Comparison of ENCODE assay signal across 12 cellular contexts in the genomic region with DNA sequence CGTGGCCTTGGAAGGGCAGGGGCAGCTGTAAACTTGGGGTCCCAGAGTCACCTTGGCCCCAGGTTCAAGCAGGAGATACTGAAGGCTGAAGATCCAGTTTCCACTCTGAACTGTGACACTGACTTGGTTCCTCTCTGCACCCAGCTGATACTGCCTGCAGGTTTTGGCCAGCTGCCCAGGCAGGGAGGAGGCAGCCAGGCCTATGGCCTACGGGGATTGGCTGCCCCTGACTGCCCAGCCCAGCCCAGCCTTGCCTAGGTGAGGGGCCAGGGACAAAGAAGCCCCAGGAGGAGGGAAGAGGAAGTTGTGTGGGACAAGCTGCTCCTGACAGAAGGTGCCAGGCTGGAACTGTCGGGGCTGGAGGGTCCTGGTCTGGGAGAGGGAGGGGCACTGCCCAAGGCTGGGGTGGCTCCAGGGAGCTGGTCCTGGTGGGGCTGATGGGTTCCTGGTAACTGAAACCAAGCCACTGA. TPM values are rescaled to one million over a fixed set of nuclear protein-coding genes. Genes with fewer than 3 reads are reported as not detected.
DNase-seq lines count a peak whose midpoint lies in the region; ATAC-seq, FAIRE-seq and TF ChIP-seq lines count a peak whose summit lies in the region.
"Had no signal": no experiment of that assay in that cellular context is flagged by ENCODE, and none has a peak within 500 bp of the region (broad histone marks: within the 10 kb centered on the region; RNA-seq: fewer than 3 reads in every experiment).

No MANE protein-coding gene starts in this region.

- TF ChIP-seq POLR2A in NB4 (IDR thresholded peaks at IDR 0.05; ENCODE audit: extremely low read depth, insufficient read length), result no peak
- TF ChIP-seq POLR2A in HepG2 (IDR thresholded peaks at IDR 0.05; ENCODE audit: insufficient read depth in 1 of 2, low read depth in 2 of 2, low read length in 2 of 2), result no peak

- H3K4me1 Mint-ChIP-seq in T-helper 2 cell treated with Interferon-gamma antibody and Interleukin-4, amounts not matched to agents 5 μg/mL and 100 μg/mL, for 36 hours (ENCODE audit: low read depth), result no peaks in the 10 kb centered on the region

- H3K9ac ChIP-seq in HepG2 (ENCODE audit: insufficient read depth, low read depth, low read length), result no peak overlapping the region

- BruUV-seq in HepG2 (replicated peaks; lab: Mats Ljungman, UMichigan), result no TSS peak

- peak overlapping the region; percentile 67 for H3K4me2 ChIP-seq in HepG2 (ENCODE audit: low read depth, low read length)

- H3K79me2 ChIP-seq in HepG2 (ENCODE audit: insufficient read depth, low read length), result no peaks in the 10 kb centered on the region

- in situ Hi-C loops in HepG2 (cut with HindIII; ENCODE audit: extremely low pct_ligation_motif_present, low pct_unique_long_range_greater_than_20kb), result loop anchor here (25.0 kb wide), 1 partner anchor 476 kb away; the partner anchor contains the start of gene OR1I1

- H4K20me1 ChIP-seq in HepG2 (ENCODE audit: insufficient read depth, low read length), result no peaks in the 10 kb centered on the region

- H3K9me3 Mint-ChIP-seq in T-helper 2 cell treated with Interferon-gamma antibody and Interleukin-4, amounts not matched to agents 5 μg/mL and 100 μg/mL, for 36 hours, result no peaks in the 10 kb centered on the region
- H3K9me3 Mint-ChIP-seq: natural killer cell treated with Interleukin-12 subunit alpha and Interleukin-12 subunit beta and Interleukin-15 and Interleukin-18, amount 100 ng/mL, for 72 hours had no signal

- H3K4me3 ChIP-seq in NB4 (ENCODE audit: low read depth, low read length) (no peak overlapping the region), HepG2 (replicated peaks in 1 of 3; ENCODE audit: insufficient read depth in 1 of 3, low read depth in 2 of 3, low read length in 3 of 3) (peak overlapping the region in 1 of 3 experiments; percentile 53; a peak in 2 of 6 replicates)
- H3K4me3 ChIP-seq: gastroesophageal sphincter, vagina had no signal

- no peaks in the 10 kb centered on the region for H3K36me3 Mint-ChIP-seq in T-helper 2 cell treated with Interferon-gamma antibody and Interleukin-4, amounts not matched to agents 5 μg/mL and 100 μg/mL, for 36 hours (ENCODE audit: low read depth)
- H3K36me3 Mint-ChIP-seq: natural killer cell treated with Interleukin-12 subunit alpha and Interleukin-12 subunit beta and Interleukin-15 and Interleukin-18, amount 100 ng/mL, for 72 hours had no signal

- H3K27me3 ChIP-seq in HepG2 (ENCODE audit: control insufficient read depth in 1 of 2, insufficient read depth in 2 of 2, low read length in 2 of 2), result no peaks in the 10 kb centered on the region
- H3K27me3 ChIP-seq: brain microvascular endothelial cell had no signal

- DNase-seq in DMS79 (lab: John Stamatoyannopoulos, UW), result peak; percentile 86
- peak; percentile 22 for DNase-seq in NB4 (ENCODE audit: low read depth)
- DNase-seq in HepG2 (ENCODE audit: low spot score), result peak; percentile 68
- no peak for DNase-seq in T-helper 2 cell treated with Interferon-gamma antibody and Interleukin-4, amounts not matched to agents 5 μg/mL and 100 μg/mL, for 36 hours (ENCODE audit: low spot score)
- no peak for DNase-seq in iPS-NIHi7 (ENCODE audit: extremely low spot score)
- no peak for DNase-seq in RKO (ENCODE audit: low spot score)
- DNase-seq: brain microvascular endothelial cell had no signal

- WGBS in HepG2 (ENCODE audit: low lambda C conversion rate), result 0% methylated on average over 2 of the region's 3 CpGs

- POLR2A ChIA-PET in HepG2 (lab: Yijun Ruan, JAX), result interaction anchor here (1.4 kb wide), 1 partner anchor 145 kb away, joined by 3 read pairs; the partner anchor contains the start of gene AKAP8L

- H3K36me3 ChIP-seq in HepG2 (replicated peaks in 1 of 2; ENCODE audit: control insufficient read depth in 1 of 2, insufficient read depth in 2 of 2, low read length in 2 of 2), result no peaks in the 10 kb centered on the region
- H3K36me3 ChIP-seq: brain microvascular endothelial cell, gastroesophageal sphincter, vagina had no signal

- TF ChIP-seq EP300 in HepG2 (IDR thresholded peaks at IDR 0.05; ENCODE audit: low read depth in 2 of 2, low read length in 2 of 2) (no peak), HepG2 (CRISPR knock-in tag; IDR thresholded peaks at IDR 0.05; ENCODE audit: borderline replicate concordance) (no peak)

- intact Hi-C loops in HepG2 (cut with micrococcal nuclease; ENCODE audit: unreplicated experiment), result no loop called here

- H3K4me3 Mint-ChIP-seq in T-helper 2 cell treated with Interferon-gamma antibody and Interleukin-4, amounts not matched to agents 5 μg/mL and 100 μg/mL, for 36 hours, result no peak overlapping the region
- H3K4me3 Mint-ChIP-seq: natural killer cell treated with Interleukin-12 subunit alpha and Interleukin-12 subunit beta and Interleukin-15 and Interleukin-18, amount 100 ng/mL, for 72 hours had no signal

- ATAC-seq in SK-N-SH treated with all-trans-retinoic acid at 6 μM for 48 hours (peak; percentile 63), HepG2 (peak; percentile 95), HG03342 (IDR thresholded peaks at IDR 0.05; ENCODE audit: unreplicated experiment) (no peak)
- ATAC-seq: gastroesophageal sphincter; natural killer cell treated with Interleukin-12 subunit alpha and Interleukin-12 subunit beta and Interleukin-15 and Interleukin-18, amount 100 ng/mL, for 72 hours had no signal

- no peak for TF ChIP-seq RAD21 in HepG2 (CRISPR knock-in tag; IDR thresholded peaks at IDR 0.05)

- H3K27me3 Mint-ChIP-seq in T-helper 2 cell treated with Interferon-gamma antibody and Interleukin-4, amounts not matched to agents 5 μg/mL and 100 μg/mL, for 36 hours (ENCODE audit: low read depth), result peaks cover 8% of the 10 kb centered on the region

- peak; percentile 71 for FAIRE-seq in HepG2 (lab: Jason Lieb, UNC)

- peaks cover 35% of the 10 kb centered on the region for H3K4me1 ChIP-seq in HepG2 (ENCODE audit: insufficient read depth, low read length)

- TF ChIP-seq CTCF in NB4 (IDR thresholded peaks at IDR 0.05; ENCODE audit: low read depth, low read length) (no peak), HepG2 (CRISPR knock-in tag; IDR thresholded peaks at IDR 0.05) (peak; percentile 5; the same call in 1 of the 2 replicates)

- no peaks in the 10 kb centered on the region for H3K9me3 ChIP-seq in HepG2 (ENCODE audit: low read length)
- H3K9me3 ChIP-seq: gastroesophageal sphincter, vagina had no signal

- H2AFZ ChIP-seq in HepG2 (ENCODE audit: low read length), result no peak overlapping the region

- H3K27ac ChIP-seq in HepG2 (ENCODE audit: extremely low read length, insufficient read depth, low read length), result peak overlapping the region; percentile 49
- H3K27ac ChIP-seq: brain microvascular endothelial cell, gastroesophageal sphincter, vagina had no signal

- CTCF ChIA-PET in HepG2 (lab: Yijun Ruan, JAX; ENCODE audit: low intra/inter-chr PET ratio, low total read pairs), result no interaction called here

- no peak overlapping the region for H3K27ac Mint-ChIP-seq in T-helper 2 cell treated with Interferon-gamma antibody and Interleukin-4, amounts not matched to agents 5 μg/mL and 100 μg/mL, for 36 hours
- H3K27ac Mint-ChIP-seq: natural killer cell treated with Interleukin-12 subunit alpha and Interleukin-12 subunit beta and Interleukin-15 and Interleukin-18, amount 100 ng/mL, for 72 hours had no signal

RNA-seq across cellular contexts. Expression of gene CYP4F8, which starts 51.7 kb away (rescaled TPM):
- not detected in 2 replicates for total RNA-seq in HepG2 (2016; rRNA removed; fragmentation: Illumina TruSeq; extraction: Trizol)
- not detected in 2 replicates for total RNA-seq in HepG2 (2016; cell fraction: cytosol; rRNA removed; fragmentation: Illumina TruSeq; extraction: Trizol; ENCODE audit: low read depth)
- not detected in 2 replicates for total RNA-seq in HepG2 (2016; cell fraction: insoluble cytoplasmic fraction; rRNA removed; fragmentation: Illumina TruSeq; extraction: Trizol)
- not detected in 2 replicates for total RNA-seq in HepG2 (2016; cell fraction: membrane; rRNA removed; fragmentation: Illumina TruSeq; extraction: Trizol)
- total RNA-seq in HepG2 (2016; cell fraction: nucleus; rRNA removed; fragmentation: Illumina TruSeq; extraction: Trizol), result not detected in 2 replicates
- not detected in 2 replicates for polyA plus RNA-seq in HepG2 (2011; rRNA removed)
- polyA plus RNA-seq in HepG2 (2011; cell fraction: cytosol; rRNA removed), result not detected in 2 replicates
- not detected in 2 replicates for polyA plus RNA-seq in HepG2 (2011; cell fraction: nucleus; rRNA removed)
- not detected in 2 replicates for polyA plus RNA-seq in HepG2 (2012)
- polyA plus RNA-seq in HepG2 (2016; cell fraction: cytosol; fragmentation: Illumina TruSeq; extraction: Trizol; ENCODE audit: low read depth), result not detected in 2 replicates
- polyA plus RNA-seq in HepG2 (2016; cell fraction: insoluble cytoplasmic fraction; fragmentation: Illumina TruSeq; extraction: Trizol; ENCODE audit: low read depth), result not detected in 2 replicates
- not detected in 2 replicates for polyA plus RNA-seq in HepG2 (2016; cell fraction: membrane; fragmentation: Illumina TruSeq; extraction: Trizol; ENCODE audit: low read depth)
- not detected in 2 replicates for polyA plus RNA-seq in HepG2 (2016; cell fraction: nucleus; fragmentation: Illumina TruSeq; extraction: Trizol; ENCODE audit: insufficient read depth, low read depth)
- not detected in 2 replicates for polyA minus RNA-seq in HepG2 (2011; rRNA and poly(A)+ RNA removed; ENCODE audit: low replicate concordance)
- polyA minus RNA-seq in HepG2 (2011; cell fraction: cytosol; rRNA and poly(A)+ RNA removed), result not detected in 2 replicates
- not detected in 2 replicates for polyA minus RNA-seq in HepG2 (2011; cell fraction: nucleus; rRNA and poly(A)+ RNA removed)
- total RNA-seq: gastroesophageal sphincter; natural killer cell treated with Interleukin-12 subunit alpha and Interleukin-12 subunit beta and Interleukin-15 and Interleukin-18, amount 100 ng/mL, for 72 hours had no signal

RNA-seq across cellular contexts. Expression of gene CYP4F22, which starts 55.0 kb away (rescaled TPM):
- total RNA-seq in HepG2 (2016; rRNA removed; fragmentation: Illumina TruSeq; extraction: Trizol), result not detected in 2 replicates
- not detected in 2 replicates for total RNA-seq in HepG2 (2016; cell fraction: cytosol; rRNA removed; fragmentation: Illumina TruSeq; extraction: Trizol; ENCODE audit: low read depth)
- total RNA-seq in HepG2 (2016; cell fraction: insoluble cytoplasmic fraction; rRNA removed; fragmentation: Illumina TruSeq; extraction: Trizol), result not detected in 2 replicates
- total RNA-seq in HepG2 (2016; cell fraction: membrane; rRNA removed; fragmentation: Illumina TruSeq; extraction: Trizol), result not detected in 2 replicates
- total RNA-seq in HepG2 (2016; cell fraction: nucleus; rRNA removed; fragmentation: Illumina TruSeq; extraction: Trizol), result not detected in 2 replicates
- 0.05 and 0.09 TPM in 2 replicates for polyA plus RNA-seq in HepG2 (2011; rRNA removed)
- 0.04 TPM in 1 of 2 replicates, not detected in the other for polyA plus RNA-seq in HepG2 (2011; cell fraction: cytosol; rRNA removed)
- 0.06 and 0.07 TPM in 2 replicates for polyA plus RNA-seq in HepG2 (2011; cell fraction: nucleus; rRNA removed)
- polyA plus RNA-seq in HepG2 (2012), result 0.08 and 0.13 TPM in 2 replicates
- polyA plus RNA-seq in HepG2 (2016; cell fraction: cytosol; fragmentation: Illumina TruSeq; extraction: Trizol; ENCODE audit: low read depth), result not detected in 2 replicates
- polyA plus RNA-seq in HepG2 (2016; cell fraction: insoluble cytoplasmic fraction; fragmentation: Illumina TruSeq; extraction: Trizol; ENCODE audit: low read depth), result not detected in 2 replicates
- polyA plus RNA-seq in HepG2 (2016; cell fraction: membrane; fragmentation: Illumina TruSeq; extraction: Trizol; ENCODE audit: low read depth), result not detected in 2 replicates
- not detected in 2 replicates for polyA plus RNA-seq in HepG2 (2016; cell fraction: nucleus; fragmentation: Illumina TruSeq; extraction: Trizol; ENCODE audit: insufficient read depth, low read depth)
- not detected in 2 replicates for polyA minus RNA-seq in HepG2 (2011; rRNA and poly(A)+ RNA removed; ENCODE audit: low replicate concordance)
- polyA minus RNA-seq in HepG2 (2011; cell fraction: cytosol; rRNA and poly(A)+ RNA removed), result not detected in 2 replicates
- polyA minus RNA-seq in HepG2 (2011; cell fraction: nucleus; rRNA and poly(A)+ RNA removed), result not detected in 2 replicates

Comparison
In these comparisons a context has a peak if more than half of its experiments do, and no peak if none do; other contexts are left out.
1. DNase-seq: peak in DMS79 (single experiment), NB4 (single experiment) and HepG2 (single experiment); none in T-helper 2 cell treated with Interferon-gamma antibody and Interleukin-4, amounts not matched to agents 5 μg/mL and 100 μg/mL, for 36 hours (single experiment), iPS-NIHi7 (single experiment) and RKO (single experiment).